ENCODE assay signal across 1 cellular context in the genomic region with DNA sequence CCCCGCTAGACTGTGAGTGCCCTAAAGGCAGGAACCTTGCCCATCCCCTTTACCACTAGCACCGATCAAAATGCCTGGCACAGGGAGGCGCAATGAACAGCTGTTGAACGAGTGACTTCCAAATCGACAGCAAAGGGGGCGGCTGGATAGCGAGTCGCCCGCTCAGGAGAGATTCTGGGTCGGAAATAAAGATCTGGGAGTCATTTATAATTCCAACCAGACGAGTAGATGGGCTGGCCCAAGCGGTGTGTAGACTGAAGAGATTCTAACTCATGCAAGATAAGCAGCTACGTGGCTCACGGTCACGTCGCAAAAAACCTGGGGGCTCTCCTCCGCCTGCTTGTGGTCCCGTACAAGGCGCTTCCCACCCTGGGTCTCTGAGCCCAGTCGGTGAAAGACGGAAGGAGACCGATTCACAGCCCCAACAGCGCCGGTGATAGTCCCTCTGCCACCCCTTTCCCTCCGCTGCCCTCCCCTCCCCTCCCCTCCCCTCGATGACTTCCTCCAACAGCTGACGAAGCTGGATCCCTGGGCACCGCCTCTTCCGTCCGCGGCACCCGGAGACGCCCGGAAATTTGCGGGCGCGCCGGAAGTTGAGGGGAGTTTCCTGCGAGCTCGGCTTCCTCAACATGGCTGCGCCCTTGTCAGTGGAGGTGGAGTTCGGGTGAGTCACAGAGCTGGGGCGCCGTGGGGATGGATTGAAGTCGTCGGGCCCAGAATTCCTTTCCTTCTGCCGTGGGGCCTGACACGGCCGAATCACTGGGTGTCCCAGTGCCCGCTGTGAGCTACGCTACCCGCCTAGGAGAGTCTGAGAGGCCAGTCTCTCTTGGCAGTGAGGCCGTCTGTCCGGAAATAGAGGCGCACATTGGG.
TF ChIP-seq lines count a peak whose summit lies in the region.

A gene (plus strand): TSS at position 623 of the 870 bp plus-strand sequence. CDS start 7 bp downstream, at position 630.

TF ChIP-seq in K562, 482 proteins besides CTCF, POLR2A, EP300 and RAD21 (continued from another document and continues in another):
- TF ChIP-seq, protein P1, sequence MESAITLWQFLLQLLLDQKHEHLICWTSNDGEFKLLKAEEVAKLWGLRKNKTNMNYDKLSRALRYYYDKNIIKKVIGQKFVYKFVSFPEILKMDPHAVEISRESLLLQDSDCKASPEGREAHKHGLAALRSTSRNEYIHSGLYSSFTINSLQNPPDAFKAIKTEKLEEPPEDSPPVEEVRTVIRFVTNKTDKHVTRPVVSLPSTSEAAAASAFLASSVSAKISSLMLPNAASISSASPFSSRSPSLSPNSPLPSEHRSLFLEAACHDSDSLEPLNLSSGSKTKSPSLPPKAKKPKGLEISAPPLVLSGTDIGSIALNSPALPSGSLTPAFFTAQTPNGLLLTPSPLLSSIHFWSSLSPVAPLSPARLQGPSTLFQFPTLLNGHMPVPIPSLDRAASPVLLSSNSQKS (CRISPR knock-in tag; IDR thresholded peaks at IDR 0.05) = no peak
- TF ChIP-seq CBX8 (IDR thresholded peaks at IDR 0.05; ENCODE audit: borderline replicate concordance, extremely low read depth, low read depth, low read length, poor library complexity, severe bottlenecking) (no peak), NRF1 (conservative IDR thresholded peaks at IDR 0.05 in 1 of 2, IDR thresholded peaks at IDR 0.05 in 1 of 2) (no peak), PHB (CRISPR knock-in tag; IDR thresholded peaks at IDR 0.05) (no peak), MXI1 (IDR thresholded peaks at IDR 0.05; ENCODE audit: low read depth, low read length) (peak; percentile 93), ZNF311 (CRISPR knock-in tag; IDR thresholded peaks at IDR 0.05) (no peak), ARHGAP35 (IDR thresholded peaks at IDR 0.05; ENCODE audit: partially characterized antibody) (no peak), KDM1A (IDR thresholded peaks at IDR 0.05) (no peak), FOXK2 (conservative IDR thresholded peaks at IDR 0.05 in 1 of 2, IDR thresholded peaks at IDR 0.05 in 1 of 2; ENCODE audit: low read depth in 2 of 2) (peak; percentile 78 to 81), MTA3 (IDR thresholded peaks at IDR 0.05; ENCODE audit: borderline replicate concordance) (0 out of 2 replicates have a peak, but pooled peaks have one; percentile 29), SPI1 (IDR thresholded peaks at IDR 0.05; ENCODE audit: borderline replicate concordance, low read depth, low read length) (peak; percentile 25; the same call in 1 of the 2 replicates), TOE1 (IDR thresholded peaks at IDR 0.05; ENCODE audit: borderline replicate concordance) (no peak), TOE1 (CRISPR knock-in tag; IDR thresholded peaks at IDR 0.05; ENCODE audit: borderline replicate concordance, low read depth) (peak; percentile 37; the same call in 1 of the 2 replicates), TCF7L2 (IDR thresholded peaks at IDR 0.05; ENCODE audit: low read depth, low read length) (no peak), ZNF695 (CRISPR knock-in tag; IDR thresholded peaks at IDR 0.05) (no peak), MED1 (CRISPR knock-in tag; IDR thresholded peaks at IDR 0.05; ENCODE audit: borderline replicate concordance) (no peak), U2AF1 (optimal IDR thresholded peaks at IDR 0.05; ENCODE audit: low read depth, low read length) (no peak), GABPB1 (CRISPR knock-in tag; IDR thresholded peaks at IDR 0.05) (peak; percentile 89), MIER1 (IDR thresholded peaks at IDR 0.05; ENCODE audit: low read depth) (no peak)
- TF ChIP-seq, protein P2, sequence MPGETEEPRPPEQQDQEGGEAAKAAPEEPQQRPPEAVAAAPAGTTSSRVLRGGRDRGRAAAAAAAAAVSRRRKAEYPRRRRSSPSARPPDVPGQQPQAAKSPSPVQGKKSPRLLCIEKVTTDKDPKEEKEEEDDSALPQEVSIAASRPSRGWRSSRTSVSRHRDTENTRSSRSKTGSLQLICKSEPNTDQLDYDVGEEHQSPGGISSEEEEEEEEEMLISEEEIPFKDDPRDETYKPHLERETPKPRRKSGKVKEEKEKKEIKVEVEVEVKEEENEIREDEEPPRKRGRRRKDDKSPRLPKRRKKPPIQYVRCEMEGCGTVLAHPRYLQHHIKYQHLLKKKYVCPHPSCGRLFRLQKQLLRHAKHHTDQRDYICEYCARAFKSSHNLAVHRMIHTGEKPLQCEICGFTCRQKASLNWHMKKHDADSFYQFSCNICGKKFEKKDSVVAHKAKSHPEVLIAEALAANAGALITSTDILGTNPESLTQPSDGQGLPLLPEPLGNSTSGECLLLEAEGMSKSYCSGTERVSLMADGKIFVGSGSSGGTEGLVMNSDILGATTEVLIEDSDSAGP (CRISPR knock-in tag; IDR thresholded peaks at IDR 0.05) = no peak
- TF ChIP-seq, protein P3, sequence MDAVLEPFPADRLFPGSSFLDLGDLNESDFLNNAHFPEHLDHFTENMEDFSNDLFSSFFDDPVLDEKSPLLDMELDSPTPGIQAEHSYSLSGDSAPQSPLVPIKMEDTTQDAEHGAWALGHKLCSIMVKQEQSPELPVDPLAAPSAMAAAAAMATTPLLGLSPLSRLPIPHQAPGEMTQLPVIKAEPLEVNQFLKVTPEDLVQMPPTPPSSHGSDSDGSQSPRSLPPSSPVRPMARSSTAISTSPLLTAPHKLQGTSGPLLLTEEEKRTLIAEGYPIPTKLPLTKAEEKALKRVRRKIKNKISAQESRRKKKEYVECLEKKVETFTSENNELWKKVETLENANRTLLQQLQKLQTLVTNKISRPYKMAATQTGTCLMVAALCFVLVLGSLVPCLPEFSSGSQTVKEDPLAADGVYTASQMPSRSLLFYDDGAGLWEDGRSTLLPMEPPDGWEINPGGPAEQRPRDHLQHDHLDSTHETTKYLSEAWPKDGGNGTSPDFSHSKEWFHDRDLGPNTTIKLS (IDR thresholded peaks at IDR 0.05; ENCODE audit: borderline replicate concordance, low read depth) = peak; percentile 44; the same call in 1 of the 2 replicates
- TF ChIP-seq, protein P4, sequence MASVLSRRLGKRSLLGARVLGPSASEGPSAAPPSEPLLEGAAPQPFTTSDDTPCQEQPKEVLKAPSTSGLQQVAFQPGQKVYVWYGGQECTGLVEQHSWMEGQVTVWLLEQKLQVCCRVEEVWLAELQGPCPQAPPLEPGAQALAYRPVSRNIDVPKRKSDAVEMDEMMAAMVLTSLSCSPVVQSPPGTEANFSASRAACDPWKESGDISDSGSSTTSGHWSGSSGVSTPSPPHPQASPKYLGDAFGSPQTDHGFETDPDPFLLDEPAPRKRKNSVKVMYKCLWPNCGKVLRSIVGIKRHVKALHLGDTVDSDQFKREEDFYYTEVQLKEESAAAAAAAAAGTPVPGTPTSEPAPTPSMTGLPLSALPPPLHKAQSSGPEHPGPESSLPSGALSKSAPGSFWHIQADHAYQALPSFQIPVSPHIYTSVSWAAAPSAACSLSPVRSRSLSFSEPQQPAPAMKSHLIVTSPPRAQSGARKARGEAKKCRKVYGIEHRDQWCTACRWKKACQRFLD (CRISPR knock-in tag; IDR thresholded peaks at IDR 0.05) = peak; percentile 27; the same call in 1 of the 2 replicates
- TF ChIP-seq, protein P5, sequence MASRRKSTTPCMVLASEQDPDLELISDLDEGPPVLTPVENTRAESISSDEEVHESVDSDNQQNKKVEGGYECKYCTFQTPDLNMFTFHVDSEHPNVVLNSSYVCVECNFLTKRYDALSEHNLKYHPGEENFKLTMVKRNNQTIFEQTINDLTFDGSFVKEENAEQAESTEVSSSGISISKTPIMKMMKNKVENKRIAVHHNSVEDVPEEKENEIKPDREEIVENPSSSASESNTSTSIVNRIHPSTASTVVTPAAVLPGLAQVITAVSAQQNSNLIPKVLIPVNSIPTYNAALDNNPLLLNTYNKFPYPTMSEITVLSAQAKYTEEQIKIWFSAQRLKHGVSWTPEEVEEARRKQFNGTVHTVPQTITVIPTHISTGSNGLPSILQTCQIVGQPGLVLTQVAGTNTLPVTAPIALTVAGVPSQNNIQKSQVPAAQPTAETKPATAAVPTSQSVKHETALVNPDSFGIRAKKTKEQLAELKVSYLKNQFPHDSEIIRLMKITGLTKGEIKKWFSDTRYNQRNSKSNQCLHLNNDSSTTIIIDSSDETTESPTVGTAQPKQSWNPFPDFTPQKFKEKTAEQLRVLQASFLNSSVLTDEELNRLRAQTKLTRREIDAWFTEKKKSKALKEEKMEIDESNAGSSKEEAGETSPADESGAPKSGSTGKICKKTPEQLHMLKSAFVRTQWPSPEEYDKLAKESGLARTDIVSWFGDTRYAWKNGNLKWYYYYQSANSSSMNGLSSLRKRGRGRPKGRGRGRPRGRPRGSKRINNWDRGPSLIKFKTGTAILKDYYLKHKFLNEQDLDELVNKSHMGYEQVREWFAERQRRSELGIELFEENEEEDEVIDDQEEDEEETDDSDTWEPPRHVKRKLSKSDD (conservative IDR thresholded peaks at IDR 0.05; ENCODE audit: low read length) = no peak
- TF ChIP-seq, protein P6, sequence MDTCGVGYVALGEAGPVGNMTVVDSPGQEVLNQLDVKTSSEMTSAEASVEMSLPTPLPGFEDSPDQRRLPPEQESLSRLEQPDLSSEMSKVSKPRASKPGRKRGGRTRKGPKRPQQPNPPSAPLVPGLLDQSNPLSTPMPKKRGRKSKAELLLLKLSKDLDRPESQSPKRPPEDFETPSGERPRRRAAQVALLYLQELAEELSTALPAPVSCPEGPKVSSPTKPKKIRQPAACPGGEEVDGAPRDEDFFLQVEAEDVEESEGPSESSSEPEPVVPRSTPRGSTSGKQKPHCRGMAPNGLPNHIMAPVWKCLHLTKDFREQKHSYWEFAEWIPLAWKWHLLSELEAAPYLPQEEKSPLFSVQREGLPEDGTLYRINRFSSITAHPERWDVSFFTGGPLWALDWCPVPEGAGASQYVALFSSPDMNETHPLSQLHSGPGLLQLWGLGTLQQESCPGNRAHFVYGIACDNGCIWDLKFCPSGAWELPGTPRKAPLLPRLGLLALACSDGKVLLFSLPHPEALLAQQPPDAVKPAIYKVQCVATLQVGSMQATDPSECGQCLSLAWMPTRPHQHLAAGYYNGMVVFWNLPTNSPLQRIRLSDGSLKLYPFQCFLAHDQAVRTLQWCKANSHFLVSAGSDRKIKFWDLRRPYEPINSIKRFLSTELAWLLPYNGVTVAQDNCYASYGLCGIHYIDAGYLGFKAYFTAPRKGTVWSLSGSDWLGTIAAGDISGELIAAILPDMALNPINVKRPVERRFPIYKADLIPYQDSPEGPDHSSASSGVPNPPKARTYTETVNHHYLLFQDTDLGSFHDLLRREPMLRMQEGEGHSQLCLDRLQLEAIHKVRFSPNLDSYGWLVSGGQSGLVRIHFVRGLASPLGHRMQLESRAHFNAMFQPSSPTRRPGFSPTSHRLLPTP (IDR thresholded peaks at IDR 0.05; ENCODE audit: borderline replicate concordance, extremely low read depth, insufficient read length) = no peak
- TF ChIP-seq, protein P7, sequence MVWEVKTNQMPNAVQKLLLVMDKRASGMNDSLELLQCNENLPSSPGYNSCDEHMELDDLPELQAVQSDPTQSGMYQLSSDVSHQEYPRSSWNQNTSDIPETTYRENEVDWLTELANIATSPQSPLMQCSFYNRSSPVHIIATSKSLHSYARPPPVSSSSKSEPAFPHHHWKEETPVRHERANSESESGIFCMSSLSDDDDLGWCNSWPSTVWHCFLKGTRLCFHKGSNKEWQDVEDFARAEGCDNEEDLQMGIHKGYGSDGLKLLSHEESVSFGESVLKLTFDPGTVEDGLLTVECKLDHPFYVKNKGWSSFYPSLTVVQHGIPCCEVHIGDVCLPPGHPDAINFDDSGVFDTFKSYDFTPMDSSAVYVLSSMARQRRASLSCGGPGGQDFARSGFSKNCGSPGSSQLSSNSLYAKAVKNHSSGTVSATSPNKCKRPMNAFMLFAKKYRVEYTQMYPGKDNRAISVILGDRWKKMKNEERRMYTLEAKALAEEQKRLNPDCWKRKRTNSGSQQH (CRISPR knock-in tag; IDR thresholded peaks at IDR 0.05) = 0 out of 2 replicates have a peak, but pooled peaks have one; percentile 9
- TF ChIP-seq, protein P8, sequence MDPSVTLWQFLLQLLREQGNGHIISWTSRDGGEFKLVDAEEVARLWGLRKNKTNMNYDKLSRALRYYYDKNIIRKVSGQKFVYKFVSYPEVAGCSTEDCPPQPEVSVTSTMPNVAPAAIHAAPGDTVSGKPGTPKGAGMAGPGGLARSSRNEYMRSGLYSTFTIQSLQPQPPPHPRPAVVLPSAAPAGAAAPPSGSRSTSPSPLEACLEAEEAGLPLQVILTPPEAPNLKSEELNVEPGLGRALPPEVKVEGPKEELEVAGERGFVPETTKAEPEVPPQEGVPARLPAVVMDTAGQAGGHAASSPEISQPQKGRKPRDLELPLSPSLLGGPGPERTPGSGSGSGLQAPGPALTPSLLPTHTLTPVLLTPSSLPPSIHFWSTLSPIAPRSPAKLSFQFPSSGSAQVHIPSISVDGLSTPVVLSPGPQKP (CRISPR knock-in tag; IDR thresholded peaks at IDR 0.05) = no peak
- TF ChIP-seq, protein P9, sequence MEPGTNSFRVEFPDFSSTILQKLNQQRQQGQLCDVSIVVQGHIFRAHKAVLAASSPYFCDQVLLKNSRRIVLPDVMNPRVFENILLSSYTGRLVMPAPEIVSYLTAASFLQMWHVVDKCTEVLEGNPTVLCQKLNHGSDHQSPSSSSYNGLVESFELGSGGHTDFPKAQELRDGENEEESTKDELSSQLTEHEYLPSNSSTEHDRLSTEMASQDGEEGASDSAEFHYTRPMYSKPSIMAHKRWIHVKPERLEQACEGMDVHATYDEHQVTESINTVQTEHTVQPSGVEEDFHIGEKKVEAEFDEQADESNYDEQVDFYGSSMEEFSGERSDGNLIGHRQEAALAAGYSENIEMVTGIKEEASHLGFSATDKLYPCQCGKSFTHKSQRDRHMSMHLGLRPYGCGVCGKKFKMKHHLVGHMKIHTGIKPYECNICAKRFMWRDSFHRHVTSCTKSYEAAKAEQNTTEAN (CRISPR knock-in tag; IDR thresholded peaks at IDR 0.05) = no peak
- TF ChIP-seq, protein P10, sequence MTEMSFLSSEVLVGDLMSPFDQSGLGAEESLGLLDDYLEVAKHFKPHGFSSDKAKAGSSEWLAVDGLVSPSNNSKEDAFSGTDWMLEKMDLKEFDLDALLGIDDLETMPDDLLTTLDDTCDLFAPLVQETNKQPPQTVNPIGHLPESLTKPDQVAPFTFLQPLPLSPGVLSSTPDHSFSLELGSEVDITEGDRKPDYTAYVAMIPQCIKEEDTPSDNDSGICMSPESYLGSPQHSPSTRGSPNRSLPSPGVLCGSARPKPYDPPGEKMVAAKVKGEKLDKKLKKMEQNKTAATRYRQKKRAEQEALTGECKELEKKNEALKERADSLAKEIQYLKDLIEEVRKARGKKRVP (CRISPR knock-in tag; IDR thresholded peaks at IDR 0.05) = 0 out of 2 replicates have a peak, but pooled peaks have one; percentile 37
- TF ChIP-seq, protein P11, sequence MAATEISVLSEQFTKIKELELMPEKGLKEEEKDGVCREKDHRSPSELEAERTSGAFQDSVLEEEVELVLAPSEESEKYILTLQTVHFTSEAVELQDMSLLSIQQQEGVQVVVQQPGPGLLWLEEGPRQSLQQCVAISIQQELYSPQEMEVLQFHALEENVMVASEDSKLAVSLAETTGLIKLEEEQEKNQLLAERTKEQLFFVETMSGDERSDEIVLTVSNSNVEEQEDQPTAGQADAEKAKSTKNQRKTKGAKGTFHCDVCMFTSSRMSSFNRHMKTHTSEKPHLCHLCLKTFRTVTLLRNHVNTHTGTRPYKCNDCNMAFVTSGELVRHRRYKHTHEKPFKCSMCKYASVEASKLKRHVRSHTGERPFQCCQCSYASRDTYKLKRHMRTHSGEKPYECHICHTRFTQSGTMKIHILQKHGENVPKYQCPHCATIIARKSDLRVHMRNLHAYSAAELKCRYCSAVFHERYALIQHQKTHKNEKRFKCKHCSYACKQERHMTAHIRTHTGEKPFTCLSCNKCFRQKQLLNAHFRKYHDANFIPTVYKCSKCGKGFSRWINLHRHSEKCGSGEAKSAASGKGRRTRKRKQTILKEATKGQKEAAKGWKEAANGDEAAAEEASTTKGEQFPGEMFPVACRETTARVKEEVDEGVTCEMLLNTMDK (IDR thresholded peaks at IDR 0.05; ENCODE audit: borderline replicate concordance, insufficient read depth, low read depth, low read length, poor library complexity, severe bottlenecking) = no peak
- TF ChIP-seq, protein P12, sequence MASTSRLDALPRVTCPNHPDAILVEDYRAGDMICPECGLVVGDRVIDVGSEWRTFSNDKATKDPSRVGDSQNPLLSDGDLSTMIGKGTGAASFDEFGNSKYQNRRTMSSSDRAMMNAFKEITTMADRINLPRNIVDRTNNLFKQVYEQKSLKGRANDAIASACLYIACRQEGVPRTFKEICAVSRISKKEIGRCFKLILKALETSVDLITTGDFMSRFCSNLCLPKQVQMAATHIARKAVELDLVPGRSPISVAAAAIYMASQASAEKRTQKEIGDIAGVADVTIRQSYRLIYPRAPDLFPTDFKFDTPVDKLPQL (IDR thresholded peaks at IDR 0.05; ENCODE audit: extremely low read depth, insufficient read length) = no peak
